Comparison of ENCODE assay signal across 8 cellular contexts in the genomic region with DNA sequence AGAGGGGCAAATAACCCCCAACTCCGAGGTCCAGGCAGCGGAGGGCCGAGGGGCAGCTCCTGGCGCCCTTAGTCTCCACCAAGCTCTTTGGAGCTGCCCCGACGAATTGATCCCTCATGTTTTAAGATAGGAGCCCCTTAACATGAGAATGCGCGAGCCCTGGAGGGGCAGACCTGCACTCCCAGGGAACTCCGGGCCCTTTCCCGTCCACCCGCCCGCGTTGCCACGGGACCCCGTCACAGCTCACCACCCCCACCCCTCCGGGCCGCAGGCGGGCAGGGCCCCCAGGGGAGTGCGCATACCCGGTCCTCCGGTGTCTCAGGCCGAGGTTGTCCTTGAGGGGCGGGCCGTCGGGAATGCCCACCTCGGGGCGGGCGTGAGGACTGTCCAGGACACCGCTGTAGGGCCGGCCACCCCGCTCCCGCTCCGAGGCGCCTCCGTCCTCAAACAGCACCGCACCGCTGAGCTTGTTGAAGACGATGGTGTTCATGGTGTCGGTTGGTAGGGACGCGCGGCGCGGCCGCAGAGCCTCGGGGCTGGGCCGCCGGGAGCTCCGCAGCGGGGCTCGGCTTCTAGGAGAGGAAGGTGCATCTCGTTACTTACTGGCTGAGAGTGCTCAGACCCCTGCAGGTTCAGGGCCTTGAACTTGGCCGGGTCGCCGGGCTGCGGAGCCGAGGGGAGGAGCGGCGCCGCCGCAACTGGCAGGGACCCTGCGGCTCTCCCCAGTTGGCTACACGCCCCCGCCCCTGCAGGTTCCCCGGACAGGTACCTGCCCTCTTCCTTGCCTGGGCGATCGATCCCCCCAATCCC. TPM values are rescaled to one million over a fixed set of nuclear protein-coding genes. Genes with fewer than 3 reads are reported as not detected.
DNase-seq lines count a peak whose midpoint lies in the region; ATAC-seq and TF ChIP-seq lines count a peak whose summit lies in the region.

No MANE protein-coding gene starts in this region.

- H3K36me3 ChIP-seq in Loucy (ENCODE audit: insufficient read depth, low read length): no peaks in the 10 kb centered on the region

- WGBS in right cardiac atrium: 2% methylated on average over 67 of the region's 67 CpGs

- peak overlapping the region; percentile 76 for H3K27ac Mint-ChIP-seq in activated naive CD8-positive, alpha-beta T cell

- H3K27me3 ChIP-seq in Loucy (ENCODE audit: insufficient read depth, low read length, poor library complexity, severe bottlenecking): no peaks in the 10 kb centered on the region
- H3K27me3 ChIP-seq in right cardiac atrium (ENCODE audit: control insufficient read depth, insufficient read depth): no peaks in the 10 kb centered on the region

- H3K4me1 ChIP-seq in Loucy (ENCODE audit: insufficient read depth, low read length, poor library complexity, severe bottlenecking): peaks cover 5% of the 10 kb centered on the region
- no peaks in the 10 kb centered on the region for H3K4me1 ChIP-seq in right cardiac atrium (ENCODE audit: control insufficient read depth, insufficient read depth, low read length)

- no peaks in the 10 kb centered on the region for H3K9me2 ChIP-seq in Loucy (replicated peaks; ENCODE audit: low read depth, low read length)

- H3K4me3 ChIP-seq in Loucy (ENCODE audit: low read length, poor library complexity, severe bottlenecking) (peak overlapping the region; percentile 79), right cardiac atrium (ENCODE audit: low read length) (peak overlapping the region; percentile 89), retinal pigment epithelial cell (ENCODE audit: low read length) (peak overlapping the region; percentile 55)

- H3K9me3 ChIP-seq in Loucy (ENCODE audit: insufficient read depth, low read depth, low read length) (no peaks in the 10 kb centered on the region; the same call in 1 of the 2 replicates), right cardiac atrium (ENCODE audit: control insufficient read depth, low read length) (no peaks in the 10 kb centered on the region)

- H4K20me1 ChIP-seq in Loucy (ENCODE audit: insufficient read depth, low read length, poor library complexity, severe bottlenecking): no peaks in the 10 kb centered on the region

- H3F3A ChIP-seq in Loucy (ENCODE audit: low read depth): no peaks in the 10 kb centered on the region

- no peak for TF ChIP-seq CTCF in Loucy (conservative IDR thresholded peaks at IDR 0.05; ENCODE audit: low read length)
- no peak for TF ChIP-seq CTCF in retinal pigment epithelial cell (conservative IDR thresholded peaks at IDR 0.05; ENCODE audit: low read depth, low read length)

- H3K27me3 Mint-ChIP-seq in activated naive CD8-positive, alpha-beta T cell: peaks cover 32% of the 10 kb centered on the region

- H3K4me1 Mint-ChIP-seq in activated naive CD8-positive, alpha-beta T cell (ENCODE audit: low read depth): peaks cover 29% of the 10 kb centered on the region

- H3K27ac ChIP-seq in right cardiac atrium (ENCODE audit: low read length): no peak overlapping the region

- intact Hi-C loops in right cardiac atrium (cut with DNase I): loop anchor here in 3 of 4 donors (5.0 to 10.0 kb wide), 3 partner anchors 434 to 499 kb away; no protein-coding TSS in a partner anchor

- DNase-seq in AG20443 (ENCODE audit: low spot score): peak; percentile 36
- DNase-seq in right cardiac atrium: peak; percentile 21 to 61 (median 60)
- DNase-seq in retinal pigment epithelial cell (ENCODE audit: low read depth): no peak
- DNase-seq in GDM1 (lab: John Stamatoyannopoulos, UW): no peak

- H3K79me2 ChIP-seq in Loucy (ENCODE audit: insufficient read depth, low read length): no peaks in the 10 kb centered on the region

- ATAC-seq in right cardiac atrium: peak; percentile 16 to 35
- no peak for ATAC-seq in GM19324 (IDR thresholded peaks at IDR 0.05; ENCODE audit: low FRiP score, unreplicated experiment)
- ATAC-seq in GM18498 (IDR thresholded peaks at IDR 0.05; ENCODE audit: unreplicated experiment): no peak

- peak overlapping the region; percentile 75 for H3K4me2 ChIP-seq in Loucy (ENCODE audit: low read depth, low read length, poor library complexity, severe bottlenecking)

- H3K4me3 Mint-ChIP-seq in activated naive CD8-positive, alpha-beta T cell: peak overlapping the region; percentile 85

- no peaks in the 10 kb centered on the region for H3K36me3 Mint-ChIP-seq in activated naive CD8-positive, alpha-beta T cell

- H3K9ac ChIP-seq in Loucy (ENCODE audit: low read depth, low read length, poor library complexity, severe bottlenecking): peak overlapping the region; percentile 80

- H2AFZ ChIP-seq in Loucy (ENCODE audit: low read length): peak overlapping the region; percentile 80

- H3K9me3 Mint-ChIP-seq in activated naive CD8-positive, alpha-beta T cell (ENCODE audit: low read depth): no peaks in the 10 kb centered on the region

RNA-seq across cellular contexts. Expression of gene MKX, which starts 2.5 kb away (rescaled TPM):
- under 1 TPM; 0.15 to 0.47 (median 0.26) TPM for total RNA-seq in right cardiac atrium
- polyA plus RNA-seq in right cardiac atrium: 0.18 TPM

Comparison
In these comparisons a context has a peak if more than half of its experiments do, and no peak if none do; other contexts are left out.
1. DNase-seq: peak in AG20443 (single experiment) and right cardiac atrium (3 of 3); none in retinal pigment epithelial cell (single experiment) and GDM1 (single experiment).
2. ATAC-seq: peak in right cardiac atrium (2 of 2); none in GM19324 (single experiment) and GM18498 (single experiment).
3. Peak in every context shown above with its lines, with median percentiles within 50 percentile points of each other: H3K4me3 ChIP-seq.